20 cellular contexts compared by ENCODE assay signal in the genomic region with DNA sequence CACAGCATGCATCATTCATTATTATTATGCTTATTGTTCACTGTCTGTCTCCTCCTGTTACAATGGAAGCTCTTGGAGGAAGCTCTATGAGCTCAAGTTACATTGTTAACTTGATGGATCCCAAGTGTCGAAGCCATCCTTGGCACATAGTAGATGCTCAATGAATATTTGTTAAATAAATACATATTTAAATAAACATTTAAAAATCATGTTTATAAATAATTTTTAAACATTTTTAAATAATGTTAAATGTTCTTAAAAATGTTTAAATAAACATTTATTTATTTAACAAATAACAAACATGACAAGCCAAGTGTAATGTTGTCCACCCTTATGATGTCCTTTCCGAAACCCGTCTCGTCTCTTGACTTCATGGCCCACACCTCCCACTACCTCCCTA.
DNase-seq lines count a peak whose midpoint lies in the region; ATAC-seq and TF ChIP-seq lines count a peak whose summit lies in the region.
"Had no signal": no experiment of that assay in that cellular context is flagged by ENCODE, and none has a peak within 500 bp of the region (broad histone marks: within the 10 kb centered on the region; RNA-seq: fewer than 3 reads in every experiment).

No MANE protein-coding gene starts in this region.

- no peaks in the 10 kb centered on the region for H3K27me3 ChIP-seq in A673 (replicated peaks; ENCODE audit: insufficient read depth, low read depth, low read length, poor library complexity)
- no peaks in the 10 kb centered on the region for H3K27me3 ChIP-seq in CD4-positive, CD25-positive, alpha-beta regulatory T cell (ENCODE audit: control insufficient read depth, insufficient read depth, low read length)
- no peaks in the 10 kb centered on the region for H3K27me3 ChIP-seq in colonic mucosa
- H3K27me3 ChIP-seq: adrenal gland, BLaER1 had no signal

- peaks cover 48% of the 10 kb centered on the region for H3K36me3 Mint-ChIP-seq in CD4-positive, CD25-positive, alpha-beta regulatory T cell
- peaks cover 10% of the 10 kb centered on the region for H3K36me3 Mint-ChIP-seq in T-helper 17 cell (ENCODE audit: low read depth)
- peaks cover 80% of the 10 kb centered on the region for H3K36me3 Mint-ChIP-seq in central memory CD8-positive, alpha-beta T cell (ENCODE audit: insufficient read depth)

- CTCF ChIA-PET in A673 (lab: Charles Lee): no interaction called here

- H3K27ac ChIP-seq in A673 (ENCODE audit: low read depth, low read length, poor library complexity, severe bottlenecking) (peak overlapping the region; percentile 41), colonic mucosa (no peak overlapping the region)
- H3K27ac ChIP-seq in CD4-positive, CD25-positive, alpha-beta regulatory T cell (ENCODE audit: insufficient read depth, low read length, poor library complexity, severe bottlenecking): peak overlapping the region; percentile 1
- H3K27ac ChIP-seq: adrenal gland, BLaER1, prostate gland had no signal

- POLR2A ChIA-PET in A673 (lab: Charles Lee; ENCODE audit: low non-redundant PET): no interaction called here

- H3K27me3 Mint-ChIP-seq in CD4-positive, CD25-positive, alpha-beta regulatory T cell: no peaks in the 10 kb centered on the region
- no peaks in the 10 kb centered on the region for H3K27me3 Mint-ChIP-seq in T-helper 17 cell
- H3K27me3 Mint-ChIP-seq in central memory CD8-positive, alpha-beta T cell: no peaks in the 10 kb centered on the region

- peak overlapping the region; percentile 75 to 90 (median 79) for H3K27ac Mint-ChIP-seq in CD4-positive, CD25-positive, alpha-beta regulatory T cell
- peak overlapping the region; percentile 100 for H3K27ac Mint-ChIP-seq in T-helper 17 cell
- H3K27ac Mint-ChIP-seq in central memory CD8-positive, alpha-beta T cell (ENCODE audit: low read depth): peak overlapping the region; percentile 56

- no peaks in the 10 kb centered on the region for H3K9me3 ChIP-seq in A673 (ENCODE audit: low read depth, low read length, poor library complexity, severe bottlenecking)
- no peaks in the 10 kb centered on the region for H3K9me3 ChIP-seq in CD4-positive, CD25-positive, alpha-beta regulatory T cell (ENCODE audit: control insufficient read depth in 2 of 2, low read length in 2 of 2)
- no peaks in the 10 kb centered on the region for H3K9me3 ChIP-seq in T-helper 17 cell (ENCODE audit: control insufficient read depth, low read length, poor library complexity, severe bottlenecking)
- H3K9me3 ChIP-seq in colonic mucosa: no peaks in the 10 kb centered on the region
- H3K9me3 ChIP-seq: adrenal gland, BLaER1, prostate gland had no signal

- DNase-seq in A673 (ENCODE audit: low spot score) (peak; percentile 72), T-helper 17 cell (no peak), left ventricle myocardium superior (no peak), colonic mucosa (no peak), nucleus accumbens (lab: John Stamatoyannopoulos, UW) (no peak), COLO668 (lab: John Stamatoyannopoulos, UW; ENCODE audit: unreplicated experiment) (no peak)
- DNase-seq in CD4-positive, CD25-positive, alpha-beta regulatory T cell: no peak
- DNase-seq in central memory CD8-positive, alpha-beta T cell (ENCODE audit: low spot score in 2 of 2): no peak
- DNase-seq: adrenal gland; dermis blood vessel endothelial cell; foreskin melanocyte; GF-D8; mesenchymal stem cell; NCI-H1417; NCI-H2171 treated with DMSO at 0.1 percent for 48 hours; stimulated activated CD4-positive, alpha-beta T cell treated with anti-CD3 and anti-CD28 coated beads, Interleukin-2, amount 100 ng/mL, for 24 hours had no signal

- H3K4me3 ChIP-seq in A673 (ENCODE audit: low read depth, low read length, poor library complexity, severe bottlenecking): no peak overlapping the region
- no peak overlapping the region for H3K4me3 ChIP-seq in CD4-positive, CD25-positive, alpha-beta regulatory T cell (ENCODE audit: low read depth, low read length)
- H3K4me3 ChIP-seq in colonic mucosa: no peak overlapping the region
- H3K4me3 ChIP-seq: adrenal gland, BLaER1, prostate gland had no signal

- peaks cover 5 to 42% (median 22%) of the 10 kb centered on the region in 4 donors for H3K4me1 Mint-ChIP-seq in CD4-positive, CD25-positive, alpha-beta regulatory T cell
- H3K4me1 Mint-ChIP-seq in T-helper 17 cell: peaks cover 17% of the 10 kb centered on the region
- H3K4me1 Mint-ChIP-seq in central memory CD8-positive, alpha-beta T cell: peaks cover 18% of the 10 kb centered on the region
- H3K4me1 Mint-ChIP-seq: neural crest cell had no signal

- no TSS peak for BruUV-seq in A673 (replicated peaks; lab: Mats Ljungman, UMichigan)

- H3K4me1 ChIP-seq in A673 (ENCODE audit: insufficient read depth, low read length, poor library complexity, severe bottlenecking): peaks cover 4% of the 10 kb centered on the region
- H3K4me1 ChIP-seq in CD4-positive, CD25-positive, alpha-beta regulatory T cell (ENCODE audit: control insufficient read depth, insufficient read depth, low read length, poor library complexity, severe bottlenecking): no peaks in the 10 kb centered on the region
- no peaks in the 10 kb centered on the region for H3K4me1 ChIP-seq in colonic mucosa
- H3K4me1 ChIP-seq: adrenal gland, BLaER1, prostate gland had no signal

- H3K9ac ChIP-seq in colonic mucosa (ENCODE audit: low read depth in 2 of 2, low read length in 2 of 2): no peak overlapping the region
- H3K9ac ChIP-seq: BLaER1 had no signal

- H3K36me3 ChIP-seq in A673 (ENCODE audit: insufficient read depth, low read length, poor library complexity, severe bottlenecking) (peaks cover 88% of the 10 kb centered on the region), colonic mucosa (no peaks in the 10 kb centered on the region)
- H3K36me3 ChIP-seq in CD4-positive, CD25-positive, alpha-beta regulatory T cell (ENCODE audit: control insufficient read depth, insufficient read depth, low read length): peaks cover 79% of the 10 kb centered on the region

- H3K4me3 Mint-ChIP-seq in CD4-positive, CD25-positive, alpha-beta regulatory T cell: no peak overlapping the region
- H3K4me3 Mint-ChIP-seq in T-helper 17 cell: no peak overlapping the region
- H3K4me3 Mint-ChIP-seq in central memory CD8-positive, alpha-beta T cell: no peak overlapping the region
- H3K4me3 Mint-ChIP-seq: neural crest cell had no signal

- H3K9me3 Mint-ChIP-seq in CD4-positive, CD25-positive, alpha-beta regulatory T cell: peaks cover 0 to 2% (median 0%) of the 10 kb centered on the region in 7 donors
- H3K9me3 Mint-ChIP-seq in central memory CD8-positive, alpha-beta T cell: no peaks in the 10 kb centered on the region
- H3K9me3 Mint-ChIP-seq: neural crest cell had no signal

- ATAC-seq in CD4-positive, CD25-positive, alpha-beta regulatory T cell (ENCODE audit: low read depth in 2 of 2): no peak
- ATAC-seq in T-helper 17 cell (no peak), left ventricle myocardium superior (no peak)
- no peak for ATAC-seq in central memory CD8-positive, alpha-beta T cell (replicated peaks; ENCODE audit: extremely low read depth, poor library complexity, severe bottlenecking)
- ATAC-seq: HepG2 had no signal

- TF ChIP-seq CTCF in A673 (conservative IDR thresholded peaks at IDR 0.05; ENCODE audit: low read depth, low read length) (no peak), colonic mucosa (IDR thresholded peaks at IDR 0.05) (no peak)

- intact Hi-C loops in A673 (cut with micrococcal nuclease; ENCODE audit: unreplicated experiment): loop anchor here (5.0 kb wide), 1 partner anchor 63 kb away; no protein-coding TSS in a partner anchor
- intact Hi-C loops in left ventricle myocardium superior (cut with micrococcal nuclease): no loop called here
- intact Hi-C loops in colonic mucosa (cut with DNase I): no loop called here
